Comparison of ENCODE assay signal across 30 cellular contexts in genomic region chr17:7097940-7098339, GRCh38. TPM values are rescaled to one million over a fixed set of nuclear protein-coding genes. Genes with fewer than 3 reads are reported as not detected.
DNase-seq lines count a peak whose midpoint lies in the region; ATAC-seq, FAIRE-seq and TF ChIP-seq lines count a peak whose summit lies in the region.
"Had no signal": no experiment of that assay in that cellular context is flagged by ENCODE, and none has a peak within 500 bp of the region (broad histone marks: within the 10 kb centered on the region; RNA-seq: fewer than 3 reads in every experiment).

No MANE protein-coding gene starts in this region.

- TF ChIP-seq EP300 in HepG2 (IDR thresholded peaks at IDR 0.05; ENCODE audit: low read depth in 2 of 2, low read length in 2 of 2) = no peak
- TF ChIP-seq EP300 in HepG2 (CRISPR knock-in tag; IDR thresholded peaks at IDR 0.05; ENCODE audit: borderline replicate concordance) = no peak

- POLR2A ChIA-PET in PC-3 (lab: Charles Lee; ENCODE audit: unreplicated experiment) (no interaction called here), HepG2 (lab: Yijun Ruan, JAX) (interaction anchor here (1.2 to 1.8 kb wide), 2 partner anchors 17 to 38 kb away, joined by 3 to 8 read pairs; partner anchors contain the start of gene ASGR2)

- CTCF ChIA-PET in PC-3 (lab: Charles Lee) = no interaction called here
- CTCF ChIA-PET in HepG2 (lab: Yijun Ruan, JAX; ENCODE audit: low intra/inter-chr PET ratio, low total read pairs) = no interaction called here

- H3K79me2 ChIP-seq in PC-3 (ENCODE audit: low read length) (no peaks in the 10 kb centered on the region), HepG2 (ENCODE audit: insufficient read depth, low read length) (no peaks in the 10 kb centered on the region)

- no peaks in the 10 kb centered on the region for H3K27me3 ChIP-seq in PC-3 (ENCODE audit: low read length)
- no peaks in the 10 kb centered on the region for H3K27me3 ChIP-seq in HepG2 (ENCODE audit: control insufficient read depth in 1 of 2, insufficient read depth in 2 of 2, low read length in 2 of 2)
- H3K27me3 ChIP-seq in dorsolateral prefrontal cortex = peaks cover 0 to 14% (median 0%) of the 10 kb centered on the region in 45 donors
- H3K27me3 ChIP-seq: MG63 had no signal

- FAIRE-seq in G401.6 (lab: Jason Lieb, UNC) = peak; percentile 23
- no peak for FAIRE-seq in HepG2 (lab: Jason Lieb, UNC)

- H3K4me2 ChIP-seq in PC-3 (ENCODE audit: low read length) = no peak overlapping the region
- no peak overlapping the region for H3K4me2 ChIP-seq in HepG2 (ENCODE audit: low read depth, low read length)
- H3K4me2 ChIP-seq: PC-9 had no signal

- H4K20me1 ChIP-seq in PC-3 (ENCODE audit: low read length) (no peaks in the 10 kb centered on the region), HepG2 (ENCODE audit: insufficient read depth, low read length) (no peaks in the 10 kb centered on the region)

- TF ChIP-seq RAD21 in HepG2 (CRISPR knock-in tag; IDR thresholded peaks at IDR 0.05) = no peak

- in situ Hi-C loops in HepG2 (cut with HindIII; ENCODE audit: extremely low pct_ligation_motif_present, low pct_unique_long_range_greater_than_20kb) = no loop called here

- no peak overlapping the region for H3K9ac ChIP-seq in PC-3 (ENCODE audit: low read length)
- no peak overlapping the region for H3K9ac ChIP-seq in HepG2 (ENCODE audit: insufficient read depth, low read depth, low read length)

- BruUV-seq in PC-3 (replicated peaks; lab: Mats Ljungman, UMichigan) (no TSS peak), HepG2 (replicated peaks; lab: Mats Ljungman, UMichigan) (no TSS peak)

- H3K9me3 ChIP-seq in PC-3 (ENCODE audit: low read length) (no peaks in the 10 kb centered on the region), HepG2 (ENCODE audit: low read length) (no peaks in the 10 kb centered on the region)
- H3K9me3 ChIP-seq: BE2C, HAP-1, MG63, SJSA1 had no signal

- ATAC-seq in PC-3 (peak; percentile 53), HepG2 (no peak), HG03469 (IDR thresholded peaks at IDR 0.05; ENCODE audit: unreplicated experiment) (no peak)
- ATAC-seq: T-cell had no signal

- H3K27ac ChIP-seq in PC-3 (ENCODE audit: low read length) (no peak overlapping the region), HepG2 (ENCODE audit: extremely low read length, insufficient read depth, low read length) (no peak overlapping the region), dorsolateral prefrontal cortex (no peak overlapping the region)
- H3K27ac ChIP-seq: PC-9, SJSA1 had no signal

- no peak overlapping the region for H2AFZ ChIP-seq in PC-3 (ENCODE audit: low read length)
- no peak overlapping the region for H2AFZ ChIP-seq in HepG2 (ENCODE audit: low read length)
- H2AFZ ChIP-seq: PC-9 had no signal

- H3K9me2 ChIP-seq in PC-3 (replicated peaks; ENCODE audit: low read length) = no peaks in the 10 kb centered on the region

- 87% methylated on average over 5 of the region's 5 CpGs for WGBS in HepG2 (ENCODE audit: low lambda C conversion rate)

- H3K4me3 ChIP-seq in PC-3 (ENCODE audit: low read length) (no peak overlapping the region), choroid plexus epithelial cell (ENCODE audit: low read depth, low read length) (no peak overlapping the region), HepG2 (replicated peaks in 1 of 3; ENCODE audit: insufficient read depth in 1 of 3, low read depth in 2 of 3, low read length in 3 of 3) (no peak overlapping the region), dorsolateral prefrontal cortex (no peak overlapping the region)
- H3K4me3 ChIP-seq: HAP-1, MG63, PC-9, SJSA1 had no signal

- H3K36me3 ChIP-seq in PC-3 (ENCODE audit: low read depth, low read length) = no peaks in the 10 kb centered on the region
- peaks cover 14 to 28% of the 10 kb centered on the region in 2 experiments for H3K36me3 ChIP-seq in HepG2 (replicated peaks in 1 of 2; ENCODE audit: control insufficient read depth in 1 of 2, insufficient read depth in 2 of 2, low read length in 2 of 2)
- H3K36me3 ChIP-seq: BE2C, HAP-1, MG63, SJSA1 had no signal

- H3K4me1 ChIP-seq in PC-3 (ENCODE audit: insufficient read depth, low read length) (no peaks in the 10 kb centered on the region; the same call in 1 of the 2 replicates), HepG2 (ENCODE audit: insufficient read depth, low read length) (no peaks in the 10 kb centered on the region)
- H3K4me1 ChIP-seq: BE2C, HAP-1, SJSA1 had no signal

- TF ChIP-seq CTCF in PC-3 (conservative IDR thresholded peaks at IDR 0.05; ENCODE audit: low read depth, low read length) (no peak), choroid plexus epithelial cell (conservative IDR thresholded peaks at IDR 0.05; ENCODE audit: low read depth, low read length) (no peak), HepG2 (CRISPR knock-in tag; IDR thresholded peaks at IDR 0.05) (no peak), dorsolateral prefrontal cortex (IDR thresholded peaks at IDR 0.05 in 54 of 56, conservative IDR thresholded peaks at IDR 0.05 in 2 of 56; ENCODE audit: low read depth in 1 of 56, partially characterized antibody in 56 of 56) (no peak)

- H3F3A ChIP-seq in PC-3 (ENCODE audit: low read length, unreplicated experiment) = no peaks in the 10 kb centered on the region

- TF ChIP-seq POLR2A in HepG2 (IDR thresholded peaks at IDR 0.05; ENCODE audit: insufficient read depth in 1 of 2, low read depth in 2 of 2, low read length in 2 of 2) = no peak

- DNase-seq in PC-3 = peak; percentile 30
- DNase-seq in choroid plexus epithelial cell (ENCODE audit: low read depth) = peak; percentile 11
- no peak for DNase-seq in HepG2 (ENCODE audit: low spot score)
- no peak for DNase-seq in dorsolateral prefrontal cortex
- DNase-seq in Ammon's horn (ENCODE audit: low spot score) = no peak
- no peak for DNase-seq in cerebellar nuclear complex (lab: John Stamatoyannopoulos, UW)
- DNase-seq: BE2C, Calu3, DMS79 treated with DMSO at 0.1 percent for 48 hours, GOT3, KG1, MG63, NCI-H1092, NCI-H1417 treated with DMSO at 0.1 percent for 48 hours, NCI-H1694 treated with DMSO at 0.1 percent for 48 hours, NCI-H2081, NCI-H226, NCI-H510A, NCI-H774, PC-9, Right ventricle myocardium superior, RPMI8226, T-cell had no signal

- intact Hi-C loops in PC-3 (cut with micrococcal nuclease) (loop anchor here (5.0 kb wide), 1 partner anchor 36 kb away; no protein-coding TSS in a partner anchor), HepG2 (cut with micrococcal nuclease; ENCODE audit: unreplicated experiment) (no loop called here), dorsolateral prefrontal cortex (cut with DNase I) (no loop called here)

RNA-seq across cellular contexts. Expression of gene ASGR2, which starts 16.7 kb away (rescaled TPM):
- total RNA-seq in PC-3 (2014; rRNA removed) (not detected in 2 replicates), HepG2 (2016; rRNA removed; fragmentation: Illumina TruSeq; extraction: Trizol) (142 and 320 TPM in 2 replicates), dorsolateral prefrontal cortex (1 to 10 TPM in 78 of 120 experiments, under 1 TPM in 39, not detected in 3; 0.35 to 4.4 (median 1.2) TPM)
- 153 and 157 TPM in 2 replicates for total RNA-seq in HepG2 (2016; cell fraction: cytosol; rRNA removed; fragmentation: Illumina TruSeq; extraction: Trizol; ENCODE audit: low read depth)
- total RNA-seq in HepG2 (2016; cell fraction: insoluble cytoplasmic fraction; rRNA removed; fragmentation: Illumina TruSeq; extraction: Trizol) = 137 and 326 TPM in 2 replicates
- 154 and 165 TPM in 2 replicates for total RNA-seq in HepG2 (2016; cell fraction: membrane; rRNA removed; fragmentation: Illumina TruSeq; extraction: Trizol)
- 251 and 289 TPM in 2 replicates for total RNA-seq in HepG2 (2016; cell fraction: nucleus; rRNA removed; fragmentation: Illumina TruSeq; extraction: Trizol)
- 754 and 762 TPM in 2 replicates for polyA plus RNA-seq in HepG2 (2011; rRNA removed)
- 620 and 780 TPM in 2 replicates for polyA plus RNA-seq in HepG2 (2011; cell fraction: cytosol; rRNA removed)
- polyA plus RNA-seq in HepG2 (2011; cell fraction: nucleus; rRNA removed) = 692 and 800 TPM in 2 replicates
- 341 and 394 TPM in 2 replicates for polyA plus RNA-seq in HepG2 (2012)
- 194 and 207 TPM in 2 replicates for polyA plus RNA-seq in HepG2 (2016; cell fraction: cytosol; fragmentation: Illumina TruSeq; extraction: Trizol; ENCODE audit: low read depth)
- polyA plus RNA-seq in HepG2 (2016; cell fraction: insoluble cytoplasmic fraction; fragmentation: Illumina TruSeq; extraction: Trizol; ENCODE audit: low read depth) = 170 and 186 TPM in 2 replicates
- 175 and 177 TPM in 2 replicates for polyA plus RNA-seq in HepG2 (2016; cell fraction: membrane; fragmentation: Illumina TruSeq; extraction: Trizol; ENCODE audit: low read depth)
- polyA plus RNA-seq in HepG2 (2016; cell fraction: nucleus; fragmentation: Illumina TruSeq; extraction: Trizol; ENCODE audit: insufficient read depth, low read depth) = 623 and 667 TPM in 2 replicates
- 371 TPM in 1 of 2 replicates, not detected in the other for polyA minus RNA-seq in HepG2 (2011; rRNA and poly(A)+ RNA removed; ENCODE audit: low replicate concordance)
- polyA minus RNA-seq in HepG2 (2011; cell fraction: cytosol; rRNA and poly(A)+ RNA removed) = 131 TPM in 2 replicates
- 102 and 109 TPM in 2 replicates for polyA minus RNA-seq in HepG2 (2011; cell fraction: nucleus; rRNA and poly(A)+ RNA removed)
- total RNA-seq: A673; Calu3; HT-29; PC-9; SJSA1; T-helper 2 cell treated with Interferon-gamma antibody and Interleukin-4, amounts not matched to agents 100 ng/mL and 5 ng/mL, for 36 hours had no signal

RNA-seq across cellular contexts. Expression of gene CLEC10A, which starts 17.9 kb away (rescaled TPM):
- total RNA-seq in PC-3 (2014; rRNA removed) (not detected in 2 replicates), HepG2 (2016; rRNA removed; fragmentation: Illumina TruSeq; extraction: Trizol) (not detected in 2 replicates), dorsolateral prefrontal cortex (1 to 10 TPM in 15 of 120 experiments, under 1 TPM in 31, not detected in 74; 0.27 to 2.1 (median 0.73) TPM)
- not detected in 2 replicates for total RNA-seq in HepG2 (2016; cell fraction: cytosol; rRNA removed; fragmentation: Illumina TruSeq; extraction: Trizol; ENCODE audit: low read depth)
- total RNA-seq in HepG2 (2016; cell fraction: insoluble cytoplasmic fraction; rRNA removed; fragmentation: Illumina TruSeq; extraction: Trizol) = 0.06 TPM in 1 of 2 replicates, not detected in the other
- total RNA-seq in HepG2 (2016; cell fraction: membrane; rRNA removed; fragmentation: Illumina TruSeq; extraction: Trizol) = not detected in 2 replicates
- 0.19 TPM in 1 of 2 replicates, not detected in the other for total RNA-seq in HepG2 (2016; cell fraction: nucleus; rRNA removed; fragmentation: Illumina TruSeq; extraction: Trizol)
- 0.33 and 0.65 TPM in 2 replicates for polyA plus RNA-seq in HepG2 (2011; rRNA removed)
- 0.08 and 0.14 TPM in 2 replicates for polyA plus RNA-seq in HepG2 (2011; cell fraction: cytosol; rRNA removed)
- 1.3 and 2.4 TPM in 2 replicates for polyA plus RNA-seq in HepG2 (2011; cell fraction: nucleus; rRNA removed)
- polyA plus RNA-seq in HepG2 (2012) = 0.35 and 0.48 TPM in 2 replicates
- polyA plus RNA-seq in HepG2 (2016; cell fraction: cytosol; fragmentation: Illumina TruSeq; extraction: Trizol; ENCODE audit: low read depth) = not detected in 2 replicates
- not detected in 2 replicates for polyA plus RNA-seq in HepG2 (2016; cell fraction: insoluble cytoplasmic fraction; fragmentation: Illumina TruSeq; extraction: Trizol; ENCODE audit: low read depth)
- not detected in 2 replicates for polyA plus RNA-seq in HepG2 (2016; cell fraction: membrane; fragmentation: Illumina TruSeq; extraction: Trizol; ENCODE audit: low read depth)
- 0.68 and 0.90 TPM in 2 replicates for polyA plus RNA-seq in HepG2 (2016; cell fraction: nucleus; fragmentation: Illumina TruSeq; extraction: Trizol; ENCODE audit: insufficient read depth, low read depth)
- polyA minus RNA-seq in HepG2 (2011; rRNA and poly(A)+ RNA removed; ENCODE audit: low replicate concordance) = 0.18 TPM in 1 of 2 replicates, not detected in the other
- polyA minus RNA-seq in HepG2 (2011; cell fraction: cytosol; rRNA and poly(A)+ RNA removed) = not detected in 2 replicates
- polyA minus RNA-seq in HepG2 (2011; cell fraction: nucleus; rRNA and poly(A)+ RNA removed) = 0.64 and 1.2 TPM in 2 replicates
- total RNA-seq: A673; Calu3; HT-29; PC-9; SJSA1; T-cell; T-helper 2 cell treated with Interferon-gamma antibody and Interleukin-4, amounts not matched to agents 100 ng/mL and 5 ng/mL, for 36 hours had no signal

RNA-seq across cellular contexts. Expression of gene SLC16A11, which starts 54.0 kb away (rescaled TPM):
- total RNA-seq in PC-3 (2014; rRNA removed) = 0.75 TPM in 1 of 2 replicates, not detected in the other
- not detected in 2 replicates for total RNA-seq in HepG2 (2016; rRNA removed; fragmentation: Illumina TruSeq; extraction: Trizol)
- total RNA-seq in HepG2 (2016; cell fraction: cytosol; rRNA removed; fragmentation: Illumina TruSeq; extraction: Trizol; ENCODE audit: low read depth) = not detected in 2 replicates
- not detected in 2 replicates for total RNA-seq in HepG2 (2016; cell fraction: insoluble cytoplasmic fraction; rRNA removed; fragmentation: Illumina TruSeq; extraction: Trizol)
- total RNA-seq in HepG2 (2016; cell fraction: membrane; rRNA removed; fragmentation: Illumina TruSeq; extraction: Trizol) = not detected in 2 replicates
- total RNA-seq in HepG2 (2016; cell fraction: nucleus; rRNA removed; fragmentation: Illumina TruSeq; extraction: Trizol) = not detected in 2 replicates
- not detected in 2 replicates for polyA plus RNA-seq in HepG2 (2011; rRNA removed)
- not detected in 2 replicates for polyA plus RNA-seq in HepG2 (2011; cell fraction: cytosol; rRNA removed)
- polyA plus RNA-seq in HepG2 (2011; cell fraction: nucleus; rRNA removed) = not detected in 2 replicates
- polyA plus RNA-seq in HepG2 (2012) = 0.27 and 0.29 TPM in 2 replicates
- polyA plus RNA-seq in HepG2 (2016; cell fraction: cytosol; fragmentation: Illumina TruSeq; extraction: Trizol; ENCODE audit: low read depth) = not detected in 2 replicates
- polyA plus RNA-seq in HepG2 (2016; cell fraction: insoluble cytoplasmic fraction; fragmentation: Illumina TruSeq; extraction: Trizol; ENCODE audit: low read depth) = not detected in 2 replicates
- polyA plus RNA-seq in HepG2 (2016; cell fraction: membrane; fragmentation: Illumina TruSeq; extraction: Trizol; ENCODE audit: low read depth) = not detected in 2 replicates
- polyA plus RNA-seq in HepG2 (2016; cell fraction: nucleus; fragmentation: Illumina TruSeq; extraction: Trizol; ENCODE audit: insufficient read depth, low read depth) = not detected in 2 replicates
- not detected in 2 replicates for polyA minus RNA-seq in HepG2 (2011; rRNA and poly(A)+ RNA removed; ENCODE audit: low replicate concordance)
- not detected in 2 replicates for polyA minus RNA-seq in HepG2 (2011; cell fraction: cytosol; rRNA and poly(A)+ RNA removed)
- polyA minus RNA-seq in HepG2 (2011; cell fraction: nucleus; rRNA and poly(A)+ RNA removed) = not detected in 2 replicates
- total RNA-seq in dorsolateral prefrontal cortex = 1 to 10 TPM in 116 of 120 experiments, under 1 TPM in 4; 0.57 to 6.4 (median 2.4) TPM
- total RNA-seq: Calu3, HT-29, PC-9, SJSA1 had no signal

Comparison
In these comparisons a context has a peak if more than half of its experiments do, and no peak if none do; other contexts are left out.
1. DNase-seq: peak in PC-3 (single experiment) and choroid plexus epithelial cell (single experiment); none in HepG2 (single experiment), dorsolateral prefrontal cortex (0 of 10), Ammon's horn (single experiment) and cerebellar nuclear complex (0 of 2).
2. RNA of gene ASGR2, which starts 16.7 kb away (total RNA-seq): 137 to 326 TPM in HepG2; 0.35 to 4.4 TPM in dorsolateral prefrontal cortex and not detected in PC-3; every median in the first group is over 10 times any median in the second.